1 cellular context compared by ENCODE assay signal in genomic region chr16:67278773-67279295, GRCh38.
TF ChIP-seq lines count a peak whose summit lies in the region.

No MANE protein-coding gene starts in this region.

TF ChIP-seq in HepG2, 621 proteins besides CTCF, POLR2A, EP300 and RAD21 (continued from another document and continues in another):
- TF ChIP-seq TEAD2 (CRISPR knock-in tag; IDR thresholded peaks at IDR 0.05) (peak; percentile 87), GPBP1L1 (CRISPR knock-in tag; IDR thresholded peaks at IDR 0.05) (no peak), HMGXB4 (CRISPR knock-in tag; IDR thresholded peaks at IDR 0.05; ENCODE audit: borderline replicate concordance in 1 of 2, low read depth in 1 of 2) (peak in 1 of 2 experiments; percentile 4; a peak in 3 of 4 replicates), KAT8 (CRISPR knock-in tag; IDR thresholded peaks at IDR 0.05) (0 out of 2 replicates have a peak, but pooled peaks have one; percentile 25), PHB2 (IDR thresholded peaks at IDR 0.05; ENCODE audit: partially characterized antibody) (no peak), SRSF9 (IDR thresholded peaks at IDR 0.05; ENCODE audit: borderline replicate concordance, insufficient read depth, low read depth, low read length, poor library complexity, severe bottlenecking) (no peak), ARID3A (IDR thresholded peaks at IDR 0.05; ENCODE audit: low read depth, low read length) (no peak), PHF8 (CRISPR knock-in tag; IDR thresholded peaks at IDR 0.05) (no peak; the same call in 1 of the 2 replicates), SNAI1 (CRISPR knock-in tag; IDR thresholded peaks at IDR 0.05; ENCODE audit: borderline replicate concordance) (no peak), ZSCAN9 (CRISPR knock-in tag; IDR thresholded peaks at IDR 0.05; ENCODE audit: borderline replicate concordance) (no peak), ZNF253 (CRISPR knock-in tag; IDR thresholded peaks at IDR 0.05; ENCODE audit: borderline replicate concordance) (no peak; the same call in 1 of the 2 replicates), ZNF207 (IDR thresholded peaks at IDR 0.05; ENCODE audit: borderline replicate concordance) (no peak), AGO1 (IDR thresholded peaks at IDR 0.05; ENCODE audit: low read depth, low read length, poor library complexity, severe bottlenecking) (no peak), NKX3-1 (CRISPR knock-in tag; IDR thresholded peaks at IDR 0.05) (peak; percentile 85; the same call in 1 of the 2 replicates), ZNF124 (CRISPR knock-in tag; IDR thresholded peaks at IDR 0.05) (no peak), ZNF775 (CRISPR knock-in tag; IDR thresholded peaks at IDR 0.05; ENCODE audit: borderline replicate concordance) (no peak), MTA1 (CRISPR knock-in tag; IDR thresholded peaks at IDR 0.05; ENCODE audit: borderline replicate concordance) (no peak; the same call in 1 of the 2 replicates), PRMT3 (CRISPR knock-in tag; IDR thresholded peaks at IDR 0.05; ENCODE audit: borderline replicate concordance, low read depth) (no peak), ZNF121 (CRISPR knock-in tag; IDR thresholded peaks at IDR 0.05) (no peak), FOXO1 (CRISPR knock-in tag; IDR thresholded peaks at IDR 0.05) (0 out of 2 replicates have a peak, but pooled peaks have one; percentile 10), ZNF3 (CRISPR knock-in tag; IDR thresholded peaks at IDR 0.05) (no peak), RFX1 (IDR thresholded peaks at IDR 0.05) (no peak), NFYB (CRISPR knock-in tag; IDR thresholded peaks at IDR 0.05) (no peak), ZNF580 (CRISPR knock-in tag; IDR thresholded peaks at IDR 0.05; ENCODE audit: borderline replicate concordance, low read depth) (0 out of 2 replicates have a peak, but pooled peaks have one; percentile 35), NAIF1 (CRISPR knock-in tag; IDR thresholded peaks at IDR 0.05; ENCODE audit: borderline replicate concordance) (no peak), ZNF639 (CRISPR knock-in tag; conservative IDR thresholded peaks at IDR 0.05) (no peak), ZNF235 (CRISPR knock-in tag; IDR thresholded peaks at IDR 0.05; ENCODE audit: borderline replicate concordance) (no peak), GFI1 (CRISPR knock-in tag; IDR thresholded peaks at IDR 0.05; ENCODE audit: borderline replicate concordance) (no peak), ZFP82 (CRISPR knock-in tag; IDR thresholded peaks at IDR 0.05; ENCODE audit: borderline replicate concordance) (no peak), SAP130 (CRISPR knock-in tag; IDR thresholded peaks at IDR 0.05; ENCODE audit: low read depth) (peak; percentile 45), ZNF790 (CRISPR knock-in tag; IDR thresholded peaks at IDR 0.05; ENCODE audit: borderline replicate concordance) (no peak), KDM6A (CRISPR knock-in tag; IDR thresholded peaks at IDR 0.05; ENCODE audit: low read depth) (no peak), ATRX (CRISPR knock-in tag; IDR thresholded peaks at IDR 0.05; ENCODE audit: borderline replicate concordance) (no peak), ZBTB7A (CRISPR knock-in tag; IDR thresholded peaks at IDR 0.05) (peak; percentile 63), ZGPAT (CRISPR knock-in tag; IDR thresholded peaks at IDR 0.05) (peak; percentile 30; the same call in 1 of the 2 replicates), HNRNPLL (IDR thresholded peaks at IDR 0.05; ENCODE audit: low read depth, low read length, poor library complexity, severe bottlenecking) (no peak), HHEX (CRISPR knock-in tag; IDR thresholded peaks at IDR 0.05) (no peak), ELF1 (CRISPR knock-in tag; IDR thresholded peaks at IDR 0.05) (0 out of 2 replicates have a peak, but pooled peaks have one; percentile 6), CBX5 (CRISPR knock-in tag; IDR thresholded peaks at IDR 0.05; ENCODE audit: borderline replicate concordance) (0 out of 2 replicates have a peak, but pooled peaks have one; percentile 35), RERE (CRISPR knock-in tag; IDR thresholded peaks at IDR 0.05; ENCODE audit: low read depth) (no peak), RNF2 (conservative IDR thresholded peaks at IDR 0.05; ENCODE audit: low read depth) (no peak), SRSF1 (optimal IDR thresholded peaks at IDR 0.05; ENCODE audit: low read depth, low read length) (peak; percentile 72), ZBTB21 (CRISPR knock-in tag; IDR thresholded peaks at IDR 0.05) (no peak), GZF1 (CRISPR knock-in tag; IDR thresholded peaks at IDR 0.05) (no peak), ZNF136 (CRISPR knock-in tag; IDR thresholded peaks at IDR 0.05; ENCODE audit: low read depth) (0 out of 2 replicates have a peak, but pooled peaks have one; percentile 61)
- TF ChIP-seq, protein P1, sequence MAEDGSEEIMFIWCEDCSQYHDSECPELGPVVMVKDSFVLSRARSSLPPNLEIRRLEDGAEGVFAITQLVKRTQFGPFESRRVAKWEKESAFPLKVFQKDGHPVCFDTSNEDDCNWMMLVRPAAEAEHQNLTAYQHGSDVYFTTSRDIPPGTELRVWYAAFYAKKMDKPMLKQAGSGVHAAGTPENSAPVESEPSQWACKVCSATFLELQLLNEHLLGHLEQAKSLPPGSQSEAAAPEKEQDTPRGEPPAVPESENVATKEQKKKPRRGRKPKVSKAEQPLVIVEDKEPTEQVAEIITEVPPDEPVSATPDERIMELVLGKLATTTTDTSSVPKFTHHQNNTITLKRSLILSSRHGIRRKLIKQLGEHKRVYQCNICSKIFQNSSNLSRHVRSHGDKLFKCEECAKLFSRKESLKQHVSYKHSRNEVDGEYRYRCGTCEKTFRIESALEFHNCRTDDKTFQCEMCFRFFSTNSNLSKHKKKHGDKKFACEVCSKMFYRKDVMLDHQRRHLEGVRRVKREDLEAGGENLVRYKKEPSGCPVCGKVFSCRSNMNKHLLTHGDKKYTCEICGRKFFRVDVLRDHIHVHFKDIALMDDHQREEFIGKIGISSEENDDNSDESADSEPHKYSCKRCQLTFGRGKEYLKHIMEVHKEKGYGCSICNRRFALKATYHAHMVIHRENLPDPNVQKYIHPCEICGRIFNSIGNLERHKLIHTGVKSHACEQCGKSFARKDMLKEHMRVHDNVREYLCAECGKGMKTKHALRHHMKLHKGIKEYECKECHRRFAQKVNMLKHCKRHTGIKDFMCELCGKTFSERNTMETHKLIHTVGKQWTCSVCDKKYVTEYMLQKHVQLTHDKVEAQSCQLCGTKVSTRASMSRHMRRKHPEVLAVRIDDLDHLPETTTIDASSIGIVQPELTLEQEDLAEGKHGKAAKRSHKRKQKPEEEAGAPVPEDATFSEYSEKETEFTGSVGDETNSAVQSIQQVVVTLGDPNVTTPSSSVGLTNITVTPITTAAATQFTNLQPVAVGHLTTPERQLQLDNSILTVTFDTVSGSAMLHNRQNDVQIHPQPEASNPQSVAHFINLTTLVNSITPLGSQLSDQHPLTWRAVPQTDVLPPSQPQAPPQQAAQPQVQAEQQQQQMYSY (CRISPR knock-in tag; IDR thresholded peaks at IDR 0.05), result peak; percentile 17
- TF ChIP-seq, protein P2, sequence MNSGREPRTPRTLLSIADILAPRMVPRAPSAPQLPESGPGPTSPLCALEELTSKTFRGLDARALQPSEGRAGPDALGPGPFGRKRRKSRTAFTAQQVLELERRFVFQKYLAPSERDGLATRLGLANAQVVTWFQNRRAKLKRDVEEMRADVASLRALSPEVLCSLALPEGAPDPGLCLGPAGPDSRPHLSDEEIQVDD (CRISPR knock-in tag; IDR thresholded peaks at IDR 0.05; ENCODE audit: borderline replicate concordance), result no peak
